Comparison of ENCODE assay signal across 8 cellular contexts in genomic region chr9:131275332-131276106, GRCh38. TPM values are rescaled to one million over a fixed set of nuclear protein-coding genes. Genes with fewer than 3 reads are reported as not detected.
DNase-seq lines count a peak whose midpoint lies in the region; ATAC-seq and TF ChIP-seq lines count a peak whose summit lies in the region.

No MANE protein-coding gene starts in this region.

- TF ChIP-seq CTCF in HL-60 (IDR thresholded peaks at IDR 0.05; ENCODE audit: insufficient read depth, low read length): no peak
- TF ChIP-seq CTCF in mucosa of descending colon (IDR thresholded peaks at IDR 0.05): no peak

- peak overlapping the region; percentile 73 for H3K9ac ChIP-seq in BLaER1
- peak overlapping the region; percentile 51 for H3K9ac ChIP-seq in adipocyte (ENCODE audit: low read length)

- H3K27ac ChIP-seq in BLaER1 (peak overlapping the region; percentile 72), HL-60 (replicated peaks) (peak overlapping the region; percentile 95)

- peak overlapping the region; percentile 76 for H3K4me3 ChIP-seq in BLaER1
- H3K4me3 ChIP-seq in HL-60 (replicated peaks; ENCODE audit: insufficient read depth, low read length): peak overlapping the region; percentile 63
- no peak overlapping the region for H3K4me3 ChIP-seq in adipocyte (ENCODE audit: low read length)
- no peak overlapping the region for H3K4me3 ChIP-seq in mucosa of descending colon

- H3K27me3 ChIP-seq in BLaER1 (peaks cover 64% of the 10 kb centered on the region), HL-60 (ENCODE audit: insufficient read depth, poor library complexity, severe bottlenecking) (no peaks in the 10 kb centered on the region), adipocyte (replicated peaks; ENCODE audit: control insufficient read depth, insufficient read depth, low read length) (peaks cover 18% of the 10 kb centered on the region)

- intact Hi-C loops in mucosa of descending colon (cut with DNase I, micrococcal nuclease): no loop called here

- DNase-seq in HL-60 (ENCODE audit: low read depth in 1 of 2, low spot score in 1 of 2) (peak; percentile 57 to 63), adipocyte (ENCODE audit: low read depth) (no peak), mucosa of descending colon (peak in 2 of 3 donors; percentile 20 to 65), NCI-H128 (lab: John Stamatoyannopoulos, UW; ENCODE audit: unreplicated experiment) (no peak), inferior parietal cortex (ENCODE audit: extremely low spot score) (no peak), NCI-H2196 treated with DMSO at 0.1 percent for 48 hours (lab: John Stamatoyannopoulos, UW; ENCODE audit: unreplicated experiment) (no peak)
- DNase-seq in stimulated activated CD4-positive, alpha-beta T cell treated with anti-CD3 and anti-CD28 coated beads, Interleukin-4, amount 100 ng/mL, for 1 hour: no peak

- H3K9me3 ChIP-seq in BLaER1 (no peaks in the 10 kb centered on the region), adipocyte (ENCODE audit: control insufficient read depth, low read length) (no peaks in the 10 kb centered on the region), mucosa of descending colon (no peaks in the 10 kb centered on the region)

- H3K4me2 ChIP-seq in BLaER1: peak overlapping the region; percentile 96

- H4K20me1 ChIP-seq in BLaER1: peaks cover 18% of the 10 kb centered on the region

- H3K36me3 ChIP-seq in BLaER1: no peaks in the 10 kb centered on the region
- H3K36me3 ChIP-seq in adipocyte (ENCODE audit: control insufficient read depth, insufficient read depth, low read length, severe bottlenecking): no peaks in the 10 kb centered on the region
- no peaks in the 10 kb centered on the region for H3K36me3 ChIP-seq in mucosa of descending colon (ENCODE audit: low read depth)

- ATAC-seq in mucosa of descending colon: peak; percentile 16

- H3K4me1 ChIP-seq in BLaER1 (peaks cover 73% of the 10 kb centered on the region), adipocyte (ENCODE audit: control insufficient read depth, insufficient read depth, low read length) (peaks cover 4% of the 10 kb centered on the region), mucosa of descending colon (ENCODE audit: low read depth) (peaks cover 4% of the 10 kb centered on the region)

RNA-seq across cellular contexts. Expression of gene FAM78A, which starts 0.8 kb away (rescaled TPM):
- 1 to 10 TPM; 1.4 to 3.9 (median 2.9) TPM for total RNA-seq in mucosa of descending colon

RNA-seq across cellular contexts. Expression of gene PLPP7, which starts 14.0 kb away (rescaled TPM):
- total RNA-seq in mucosa of descending colon: 1 to 10 TPM in 2 of 3 donors, under 1 TPM in 1; 0.58 to 9.7 (median 1.0) TPM

Comparison
In these comparisons a context has a peak if more than half of its experiments do, and no peak if none do; other contexts are left out.
1. H3K4me3 ChIP-seq: peak in BLaER1 (single experiment) and HL-60 (single experiment); none in adipocyte (single experiment) and mucosa of descending colon (single experiment).
2. DNase-seq: peak in HL-60 (2 of 2) and mucosa of descending colon (2 of 3); none in adipocyte (single experiment), NCI-H128 (single experiment), inferior parietal cortex (single experiment), NCI-H2196 treated with DMSO at 0.1 percent for 48 hours (single experiment) and stimulated activated CD4-positive, alpha-beta T cell treated with anti-CD3 and anti-CD28 coated beads, Interleukin-4, amount 100 ng/mL, for 1 hour (single experiment).